In genomic region chr1:109279615-109280278, GRCh38 we compare ENCODE assay signal across 1 cellular context.
TF ChIP-seq lines count a peak whose summit lies in the region.

No MANE protein-coding gene starts in this region.

TF ChIP-seq in K562, 482 proteins besides CTCF, POLR2A, EP300 and RAD21 (continued from another document):
- TF ChIP-seq ZNF395 (CRISPR knock-in tag; IDR thresholded peaks at IDR 0.05), result no peak
- TF ChIP-seq RFX5 (IDR thresholded peaks at IDR 0.05; ENCODE audit: low read depth, low read length), result no peak
